8 cellular contexts compared by ENCODE assay signal in the genomic region with DNA sequence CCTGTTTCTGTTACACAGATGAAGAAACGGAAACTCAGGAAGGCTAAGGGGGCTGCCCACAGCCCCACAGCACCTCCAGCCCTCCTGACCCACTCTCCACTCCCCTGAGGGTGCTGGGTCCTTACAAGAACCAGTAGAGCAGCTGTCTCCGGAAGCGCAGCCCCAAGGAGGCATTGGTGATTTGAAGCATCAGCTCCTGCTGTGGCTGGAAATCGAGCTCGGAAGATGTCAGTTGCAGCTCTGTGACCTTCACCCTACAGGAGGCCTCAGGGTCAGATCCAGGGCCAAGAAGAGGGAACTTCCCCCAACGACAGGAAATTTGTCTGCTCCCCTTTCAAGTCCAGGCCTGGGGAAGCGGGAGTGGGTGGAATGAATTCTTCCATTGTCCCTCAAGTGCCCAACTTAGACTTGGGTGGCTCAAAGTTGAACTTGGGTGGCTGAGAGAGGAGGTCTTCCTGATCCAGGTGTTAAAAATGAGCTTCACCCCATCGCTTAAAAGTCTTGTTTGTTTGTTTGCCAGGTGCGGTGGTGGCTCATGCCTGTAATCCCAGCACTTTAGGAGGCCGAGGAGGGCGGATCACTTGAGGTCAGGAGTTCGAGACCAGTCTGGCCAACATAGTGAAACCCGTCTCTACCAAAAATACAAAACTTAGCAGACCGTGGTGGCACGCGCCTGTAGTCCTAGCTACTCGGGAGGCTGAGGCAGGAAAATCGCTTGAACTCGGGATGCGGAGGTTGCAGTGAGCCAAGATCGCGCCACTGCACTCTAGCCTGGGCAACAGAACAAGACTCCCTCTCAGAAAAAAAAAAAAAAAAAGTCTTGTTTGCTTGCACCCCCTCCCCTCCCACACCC. TPM values are rescaled to one million over a fixed set of nuclear protein-coding genes. Genes with fewer than 3 reads are reported as not detected.
A peak's percentile ranks its signal among the peaks of the same experiment; 100 is the strongest.
DNase-seq lines count a peak whose midpoint lies in the region; ATAC-seq, FAIRE-seq and TF ChIP-seq lines count a peak whose summit lies in the region.

No MANE protein-coding gene starts in this region.

- H3K27ac Mint-ChIP-seq in GM23338, result peak overlapping the region; percentile 19; the same call in 1 of the 2 replicates

- H3K9me3 ChIP-seq in Panc1 (ENCODE audit: control insufficient read depth, insufficient read depth, low read depth, low read length) (no peaks in the 10 kb centered on the region), endothelial cell of umbilical vein (replicated peaks; ENCODE audit: control insufficient read depth, insufficient read depth, low read length) (no peaks in the 10 kb centered on the region)

- intact Hi-C loops in Panc1 (cut with micrococcal nuclease; ENCODE audit: unreplicated experiment) (no loop called here), endothelial cell of umbilical vein (cut with micrococcal nuclease) (loop anchor here (1.0 to 10.0 kb wide), 3 partner anchors 19 to 565 kb away; a partner anchor contains a TSS)

- peaks cover 14% of the 10 kb centered on the region for H3K4me1 Mint-ChIP-seq in GM23338

- peaks cover 19% of the 10 kb centered on the region for H3K27me3 Mint-ChIP-seq in GM23338 (ENCODE audit: insufficient read depth, low read depth, poor library complexity)

- ATAC-seq in GM23338, result no peak
- ATAC-seq in Panc1, result no peak
- no peak for ATAC-seq in GM19395 (IDR thresholded peaks at IDR 0.05; ENCODE audit: unreplicated experiment)

- H3K9me3 Mint-ChIP-seq in GM23338, result no peaks in the 10 kb centered on the region; the same call in 2 of the 3 replicates

- peaks cover 7% of the 10 kb centered on the region; the same call in 1 of the 2 replicates for H3K4me1 ChIP-seq in GM23338 (ENCODE audit: insufficient read depth)
- peaks cover 18% of the 10 kb centered on the region for H3K4me1 ChIP-seq in Panc1 (ENCODE audit: control insufficient read depth, insufficient read depth, low read length)
- peaks cover 28% of the 10 kb centered on the region for H3K4me1 ChIP-seq in endothelial cell of umbilical vein (ENCODE audit: control insufficient read depth, extremely low read depth, insufficient read depth, low read length)

- dilution Hi-C loops in endothelial cell of umbilical vein (cut with MboI; ENCODE audit: extremely low pct_ligation_motif_present, low sequenced_read_pairs), result no loop called here

- H3K4me3 ChIP-seq in GM23338, result no peak overlapping the region
- H3K4me3 ChIP-seq in Panc1 (ENCODE audit: low read depth in 2 of 2, low read length in 2 of 2), result peak overlapping the region; percentile 7 to 39; a peak in 2 of 4 replicates
- H3K4me3 ChIP-seq in endothelial cell of umbilical vein (replicated peaks in 1 of 3; ENCODE audit: insufficient read depth in 1 of 3, low read depth in 1 of 3, low read length in 3 of 3), result peak overlapping the region in 1 of 3 experiments; percentile 23
- peak overlapping the region; percentile 32 for H3K4me3 ChIP-seq in retinal pigment epithelial cell (ENCODE audit: low read length)

- no peak overlapping the region for H3K27ac ChIP-seq in GM23338 (ENCODE audit: low read depth)
- peak overlapping the region; percentile 29; the same call in 1 of the 2 replicates for H3K27ac ChIP-seq in Panc1 (ENCODE audit: low read length)
- no peak overlapping the region for H3K27ac ChIP-seq in endothelial cell of umbilical vein (ENCODE audit: insufficient read depth, low read depth, low read length)

- no peak overlapping the region for H3K9ac ChIP-seq in endothelial cell of umbilical vein (replicated peaks; ENCODE audit: extremely low read depth, insufficient read depth, low read length)

- H3K4me2 ChIP-seq in GM23338 (peak overlapping the region; percentile 12; the same call in 1 of the 2 replicates), endothelial cell of umbilical vein (ENCODE audit: insufficient read depth, low read length) (peak overlapping the region; percentile 31)

- DNase-seq in GM23338 (ENCODE audit: low spot score) (no peak), Panc1 (ENCODE audit: low read depth, low spot score) (no peak), endothelial cell of umbilical vein (ENCODE audit: low read depth, low spot score) (no peak), retinal pigment epithelial cell (ENCODE audit: low read depth) (no peak), NCI-H446 treated with DMSO at 0.1 percent for 48 hours (lab: John Stamatoyannopoulos, UW) (no peak), globus pallidus (ENCODE audit: low spot score) (no peak), DMS153 (lab: John Stamatoyannopoulos, UW) (no peak)

- H4K20me1 ChIP-seq in GM23338 (replicated peaks; ENCODE audit: insufficient read depth) (peaks cover 16% of the 10 kb centered on the region), endothelial cell of umbilical vein (replicated peaks; ENCODE audit: control insufficient read depth, extremely low read depth, insufficient read depth, low read length) (no peaks in the 10 kb centered on the region)

- H3K36me3 ChIP-seq in GM23338 (ENCODE audit: insufficient read depth) (peaks cover 11% of the 10 kb centered on the region), Panc1 (ENCODE audit: control insufficient read depth, insufficient read depth, low read length) (no peaks in the 10 kb centered on the region), endothelial cell of umbilical vein (ENCODE audit: control insufficient read depth in 2 of 2, extremely low read depth in 1 of 2, insufficient read depth in 2 of 2, low read length in 2 of 2) (peaks cover 0 to 9% of the 10 kb centered on the region in 2 experiments)

- peaks cover 11% of the 10 kb centered on the region; the same call in 1 of the 2 replicates for H3F3A ChIP-seq in GM23338 (replicated peaks; ENCODE audit: low read depth)

- peak overlapping the region; percentile 87 for H3K4me3 Mint-ChIP-seq in GM23338

- peaks cover 10% of the 10 kb centered on the region for H3K79me2 ChIP-seq in GM23338 (replicated peaks; ENCODE audit: insufficient read depth)
- H3K79me2 ChIP-seq in endothelial cell of umbilical vein (ENCODE audit: control insufficient read depth, insufficient read depth, low read length), result no peaks in the 10 kb centered on the region

- peaks cover 52% of the 10 kb centered on the region for H3K36me3 Mint-ChIP-seq in GM23338 (ENCODE audit: low read depth)

- in situ Hi-C loops in Panc1 (cut with HindIII; ENCODE audit: low pct_unique_long_range_greater_than_20kb, low sequenced_read_pairs), result no loop called here

- TF ChIP-seq POLR2A in endothelial cell of umbilical vein (IDR thresholded peaks at IDR 0.05; ENCODE audit: low read depth, low read length), result no peak

- no peaks in the 10 kb centered on the region for H3K9me2 ChIP-seq in GM23338 (ENCODE audit: insufficient read depth)

- H2AFZ ChIP-seq in GM23338 (no peak overlapping the region), endothelial cell of umbilical vein (ENCODE audit: low read depth, low read length) (peak overlapping the region; percentile 25)

- no peak for FAIRE-seq in endothelial cell of umbilical vein (lab: Jason Lieb, UNC)

- no peaks in the 10 kb centered on the region for H3K27me3 ChIP-seq in GM23338 (ENCODE audit: insufficient read depth)
- H3K27me3 ChIP-seq in Panc1 (ENCODE audit: control insufficient read depth, insufficient read depth, low read length), result no peaks in the 10 kb centered on the region
- H3K27me3 ChIP-seq in endothelial cell of umbilical vein (ENCODE audit: control insufficient read depth in 2 of 2, insufficient read depth in 2 of 2, low read length in 2 of 2), result no peaks in the 10 kb centered on the region

- CTCF ChIA-PET in Panc1 (lab: Charles Lee) (no interaction called here), endothelial cell of umbilical vein (lab: Charles Lee) (interaction anchor here (1.0 to 5.0 kb wide), 6 partner anchors 10 to 27 kb away, joined by 3 to 22 read pairs (median 8); a partner anchor contains a TSS)

- POLR2A ChIA-PET in Panc1 (lab: Charles Lee), result interaction anchor here (0.9 kb wide), 1 partner anchor 61 kb away, joined by 4 read pairs; no protein-coding TSS in a partner anchor
- POLR2A ChIA-PET in endothelial cell of umbilical vein (lab: Charles Lee), result interaction anchor here (3.8 kb wide), 1 partner anchor 25 kb away, joined by 22 read pairs; a partner anchor contains a TSS

- BruUV-seq in Panc1 (replicated peaks; lab: Mats Ljungman, UMichigan), result TSS peak; percentile 76
- TSS peak; percentile 6 for BruUV-seq in endothelial cell of umbilical vein (replicated peaks; lab: Mats Ljungman, UMichigan)

- TF ChIP-seq CTCF in GM23338 (conservative IDR thresholded peaks at IDR 0.05; ENCODE audit: low read depth in 2 of 2), result no peak
- no peak for TF ChIP-seq CTCF in Panc1 (IDR thresholded peaks at IDR 0.05)
- TF ChIP-seq CTCF in endothelial cell of umbilical vein (IDR thresholded peaks at IDR 0.05; ENCODE audit: extremely low read depth in 1 of 2, insufficient read depth in 1 of 2, low read depth in 1 of 2, low read length in 2 of 2), result no peak
- TF ChIP-seq CTCF in retinal pigment epithelial cell (conservative IDR thresholded peaks at IDR 0.05; ENCODE audit: low read depth, low read length), result no peak

- no peaks in the 10 kb centered on the region for H3K9me1 ChIP-seq in endothelial cell of umbilical vein (replicated peaks; ENCODE audit: control insufficient read depth, extremely low read depth, insufficient read depth, low read length)

RNA-seq across cellular contexts. Expression of a gene that starts 1.9 kb away (rescaled TPM):
- 141 and 160 TPM in 2 replicates for total RNA-seq in GM23338 (2014; rRNA removed; shearing (Covaris generic))
- 107 and 108 TPM in 2 replicates for polyA plus RNA-seq in GM23338 (2016; fragmentation: Nextera tagmentation; extraction: Ambion mirVana)
- total RNA-seq in Panc1 (2021; ENCODE audit: unreplicated experiment), result 17.7 TPM
- 73.4 TPM for polyA plus RNA-seq in Panc1 (2012; ENCODE audit: insufficient read length)
- 61.9 and 62.1 TPM in 2 replicates for total RNA-seq in endothelial cell of umbilical vein
- 118 TPM in 2 replicates for polyA plus RNA-seq in endothelial cell of umbilical vein
- polyA plus RNA-seq in endothelial cell of umbilical vein (2011; cell fraction: cytosol; rRNA removed), result 70.8 and 89.9 TPM in 2 replicates
- polyA plus RNA-seq in endothelial cell of umbilical vein (2011; cell fraction: nucleus; rRNA removed), result 48.2 and 60.0 TPM in 2 replicates
- polyA plus RNA-seq in endothelial cell of umbilical vein (2012), result 71.4 and 133 TPM in 2 replicates
- 67.3 and 73.5 TPM in 2 replicates for polyA minus RNA-seq in endothelial cell of umbilical vein
- 1.1 TPM for polyA minus RNA-seq in endothelial cell of umbilical vein (2011; cell fraction: cytosol; rRNA and poly(A)+ RNA removed)
- polyA minus RNA-seq in endothelial cell of umbilical vein (2011; cell fraction: nucleus; rRNA and poly(A)+ RNA removed), result 19.4 and 23.8 TPM in 2 replicates

RNA-seq across cellular contexts. Expression of a gene that starts 18.9 kb away (rescaled TPM):
- total RNA-seq in GM23338 (2014; rRNA removed; shearing (Covaris generic)), result 31.4 and 39.9 TPM in 2 replicates
- polyA plus RNA-seq in GM23338 (2016; fragmentation: Nextera tagmentation; extraction: Ambion mirVana), result 52.8 and 63.9 TPM in 2 replicates
- total RNA-seq in Panc1 (2021; ENCODE audit: unreplicated experiment), result 232 TPM
- 267 TPM for polyA plus RNA-seq in Panc1 (2012; ENCODE audit: insufficient read length)
- 156 and 169 TPM in 2 replicates for total RNA-seq in endothelial cell of umbilical vein
- 409 and 427 TPM in 2 replicates for polyA plus RNA-seq in endothelial cell of umbilical vein
- 229 and 251 TPM in 2 replicates for polyA plus RNA-seq in endothelial cell of umbilical vein (2011; cell fraction: cytosol; rRNA removed)
- polyA plus RNA-seq in endothelial cell of umbilical vein (2011; cell fraction: nucleus; rRNA removed), result 482 and 635 TPM in 2 replicates
- 167 and 196 TPM in 2 replicates for polyA plus RNA-seq in endothelial cell of umbilical vein (2012)
- 209 and 279 TPM in 2 replicates for polyA minus RNA-seq in endothelial cell of umbilical vein
- polyA minus RNA-seq in endothelial cell of umbilical vein (2011; cell fraction: cytosol; rRNA and poly(A)+ RNA removed), result 73.4 TPM
- 132 and 133 TPM in 2 replicates for polyA minus RNA-seq in endothelial cell of umbilical vein (2011; cell fraction: nucleus; rRNA and poly(A)+ RNA removed)

RNA-seq across cellular contexts. Expression of a gene that starts 19.0 kb away (rescaled TPM):
- total RNA-seq in GM23338 (2014; rRNA removed; shearing (Covaris generic)), result 7.6 and 10.9 TPM in 2 replicates
- polyA plus RNA-seq in GM23338 (2016; fragmentation: Nextera tagmentation; extraction: Ambion mirVana), result 4.5 and 4.6 TPM in 2 replicates
- 3.0 TPM for total RNA-seq in Panc1 (2021; ENCODE audit: unreplicated experiment)
- polyA plus RNA-seq in Panc1 (2012; ENCODE audit: insufficient read length), result 4.1 TPM
- 5.4 and 6.5 TPM in 2 replicates for total RNA-seq in endothelial cell of umbilical vein
- polyA plus RNA-seq in endothelial cell of umbilical vein, result 2.8 and 4.5 TPM in 2 replicates
- 1.2 and 1.9 TPM in 2 replicates for polyA plus RNA-seq in endothelial cell of umbilical vein (2011; cell fraction: cytosol; rRNA removed)
- 4.6 and 5.5 TPM in 2 replicates for polyA plus RNA-seq in endothelial cell of umbilical vein (2011; cell fraction: nucleus; rRNA removed)
- polyA plus RNA-seq in endothelial cell of umbilical vein (2012), result 0.95 and 1.7 TPM in 2 replicates
- polyA minus RNA-seq in endothelial cell of umbilical vein, result 0.68 TPM in 1 of 2 replicates, not detected in the other
- polyA minus RNA-seq in endothelial cell of umbilical vein (2011; cell fraction: cytosol; rRNA and poly(A)+ RNA removed), result 1.3 TPM
- polyA minus RNA-seq in endothelial cell of umbilical vein (2011; cell fraction: nucleus; rRNA and poly(A)+ RNA removed), result 2.2 and 5.2 TPM in 2 replicates

RNA-seq across cellular contexts. Expression of a gene that starts 22.6 kb away (rescaled TPM):
- total RNA-seq in GM23338 (2014; rRNA removed; shearing (Covaris generic)), result 1.0 and 7.5 TPM in 2 replicates
- polyA plus RNA-seq in GM23338 (2016; fragmentation: Nextera tagmentation; extraction: Ambion mirVana) (0.50 TPM in 1 of 2 replicates, not detected in the other), endothelial cell of umbilical vein (0.69 and 1.0 TPM in 2 replicates)
- total RNA-seq in Panc1 (2021; ENCODE audit: unreplicated experiment) (1.8 TPM), endothelial cell of umbilical vein (1.3 TPM in 1 of 2 replicates, not detected in the other)
- 0.99 TPM for polyA plus RNA-seq in Panc1 (2012; ENCODE audit: insufficient read length)
- 0.34 and 0.58 TPM in 2 replicates for polyA plus RNA-seq in endothelial cell of umbilical vein (2011; cell fraction: cytosol; rRNA removed)
- 2.9 and 3.8 TPM in 2 replicates for polyA plus RNA-seq in endothelial cell of umbilical vein (2011; cell fraction: nucleus; rRNA removed)
- polyA plus RNA-seq in endothelial cell of umbilical vein (2012), result 0.60 TPM in 1 of 2 replicates, not detected in the other
- polyA minus RNA-seq in endothelial cell of umbilical vein, result 0.28 TPM in 1 of 2 replicates, not detected in the other
- not detected for polyA minus RNA-seq in endothelial cell of umbilical vein (2011; cell fraction: cytosol; rRNA and poly(A)+ RNA removed)
- 2.2 and 3.0 TPM in 2 replicates for polyA minus RNA-seq in endothelial cell of umbilical vein (2011; cell fraction: nucleus; rRNA and poly(A)+ RNA removed)

RNA-seq across cellular contexts. Expression of a gene that starts 24.4 kb away (rescaled TPM):
- 26.1 and 27.0 TPM in 2 replicates for total RNA-seq in GM23338 (2014; rRNA removed; shearing (Covaris generic))
- polyA plus RNA-seq in GM23338 (2016; fragmentation: Nextera tagmentation; extraction: Ambion mirVana) (28.3 and 37.0 TPM in 2 replicates), endothelial cell of umbilical vein (26.4 and 27.6 TPM in 2 replicates)
- total RNA-seq in Panc1 (2021; ENCODE audit: unreplicated experiment) (24.6 TPM), endothelial cell of umbilical vein (25.8 and 27.2 TPM in 2 replicates)
- 34.8 TPM for polyA plus RNA-seq in Panc1 (2012; ENCODE audit: insufficient read length)
- 19.2 and 22.7 TPM in 2 replicates for polyA plus RNA-seq in endothelial cell of umbilical vein (2011; cell fraction: cytosol; rRNA removed)
- polyA plus RNA-seq in endothelial cell of umbilical vein (2011; cell fraction: nucleus; rRNA removed), result 32.7 and 35.6 TPM in 2 replicates
- polyA plus RNA-seq in endothelial cell of umbilical vein (2012), result 15.6 and 18.6 TPM in 2 replicates
- 17.2 and 28.9 TPM in 2 replicates for polyA minus RNA-seq in endothelial cell of umbilical vein
- polyA minus RNA-seq in endothelial cell of umbilical vein (2011; cell fraction: cytosol; rRNA and poly(A)+ RNA removed), result 22.8 TPM
- polyA minus RNA-seq in endothelial cell of umbilical vein (2011; cell fraction: nucleus; rRNA and poly(A)+ RNA removed), result 32.5 and 34.5 TPM in 2 replicates
